8 cellular contexts compared by ENCODE assay signal in the genomic region with DNA sequence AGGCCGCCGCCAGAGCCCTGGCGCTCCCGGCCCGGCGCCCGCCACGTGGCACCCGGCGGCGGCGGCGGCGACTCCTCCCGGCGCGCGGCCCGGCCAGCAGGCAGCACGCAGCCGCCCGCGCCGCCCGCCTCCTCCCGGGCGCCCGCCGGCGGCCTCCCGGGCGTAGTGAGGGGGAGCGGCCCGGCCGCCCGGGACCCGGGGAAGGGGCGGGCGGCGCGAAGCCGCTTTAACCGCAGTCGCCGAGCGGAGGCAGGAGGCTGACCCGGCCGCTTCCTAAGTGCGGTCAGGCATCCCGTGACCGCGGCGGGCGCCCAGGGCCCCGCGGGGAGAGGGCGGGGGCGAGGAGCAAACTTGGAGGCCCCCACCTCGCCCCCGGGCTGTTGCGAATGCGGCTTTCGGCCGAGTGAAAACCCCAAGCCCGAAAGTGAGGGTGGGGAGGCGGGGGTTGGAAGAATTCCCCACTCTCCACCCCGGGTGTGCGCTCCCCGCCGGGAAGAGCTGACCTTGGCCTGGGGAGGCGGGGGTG. TPM values are rescaled to one million over a fixed set of nuclear protein-coding genes. Genes with fewer than 3 reads are reported as not detected.
DNase-seq lines count a peak whose midpoint lies in the region; ATAC-seq, FAIRE-seq and TF ChIP-seq lines count a peak whose summit lies in the region.

No MANE protein-coding gene starts in this region.

- H3K27ac ChIP-seq in 22Rv1 = peak overlapping the region; percentile 99
- H3K27ac ChIP-seq in pancreas = peak overlapping the region; percentile 95 to 98 (median 96)

- H3K36me3 Mint-ChIP-seq in activated naive CD4-positive, alpha-beta T cell treated with anti-CD3 and anti-CD28 coated beads, Interleukin-2, amount 10 ng/mL, durations not matched to agents 7 days and 5 days = peaks cover 24% of the 10 kb centered on the region

- no peaks in the 10 kb centered on the region for H3K36me3 ChIP-seq in pancreas

- no peaks in the 10 kb centered on the region for H3K9me3 Mint-ChIP-seq in activated naive CD4-positive, alpha-beta T cell treated with anti-CD3 and anti-CD28 coated beads, Interleukin-2, amount 10 ng/mL, durations not matched to agents 7 days and 5 days

- peaks cover 16 to 31% (median 28%) of the 10 kb centered on the region in 3 donors for H3K4me1 ChIP-seq in pancreas

- H3K4me3 ChIP-seq in pancreas = peak overlapping the region; percentile 16 to 72 (median 46)

- peak overlapping the region; percentile 83 for H3K4me3 Mint-ChIP-seq in activated naive CD4-positive, alpha-beta T cell treated with anti-CD3 and anti-CD28 coated beads, Interleukin-2, amount 10 ng/mL, durations not matched to agents 7 days and 5 days

- H3K27ac Mint-ChIP-seq in activated naive CD4-positive, alpha-beta T cell treated with anti-CD3 and anti-CD28 coated beads, Interleukin-2, amount 10 ng/mL, durations not matched to agents 7 days and 5 days = no peak overlapping the region

- TF ChIP-seq CTCF in 22Rv1 (IDR thresholded peaks at IDR 0.05) (no peak), pancreas (IDR thresholded peaks at IDR 0.05) (no peak)

- CTCF ChIA-PET in activated naive CD4-positive, alpha-beta T cell treated with anti-CD3 and anti-CD28 coated beads, Interleukin-2, amount 10 ng/mL, durations not matched to agents 7 days and 5 days (lab: Charles Lee) = interaction anchor here (2.3 kb wide), 1 partner anchor 181 kb away, joined by 7 read pairs; no protein-coding TSS in a partner anchor

- no peaks in the 10 kb centered on the region for H3K9me3 ChIP-seq in pancreas

- intact Hi-C loops in Right ventricle myocardium superior (cut with DNase I) (loop anchor here (5.0 kb wide), 2 partner anchors 62 to 132 kb away; no protein-coding TSS in a partner anchor), pancreas (cut with DNase I) (loop anchor here in 2 of 3 donors (10.0 kb wide), 3 partner anchors 59 to 349 kb away; no protein-coding TSS in a partner anchor)

- FAIRE-seq in pancreas (lab: Jason Lieb, UNC) = no peak

- H3K27me3 Mint-ChIP-seq in activated naive CD4-positive, alpha-beta T cell treated with anti-CD3 and anti-CD28 coated beads, Interleukin-2, amount 10 ng/mL, durations not matched to agents 7 days and 5 days = peaks cover 90% of the 10 kb centered on the region

- DNase-seq in OCI-M1 (lab: John Stamatoyannopoulos, UW) (peak; percentile 82), Right ventricle myocardium superior (peak; percentile 84), pancreas (peak in 2 of 6 donors; percentile 86 to 89), OCI-M2 (lab: John Stamatoyannopoulos, UW; ENCODE audit: unreplicated experiment) (no peak)
- DNase-seq in activated naive CD4-positive, alpha-beta T cell treated with anti-CD3 and anti-CD28 coated beads, Interleukin-2, amount 10 ng/mL, durations not matched to agents 7 days and 5 days = peak; percentile 61

- no peaks in the 10 kb centered on the region for H3K27me3 ChIP-seq in pancreas

- ATAC-seq in GM18511 (IDR thresholded peaks at IDR 0.05; ENCODE audit: unreplicated experiment) (peak; percentile 27), HG03039 (IDR thresholded peaks at IDR 0.05; ENCODE audit: unreplicated experiment) (peak; percentile 20), Right ventricle myocardium superior (ENCODE audit: poor library complexity) (peak; percentile 18), pancreas (peak in 2 of 4 donors; percentile 7 to 20)

- H3K4me1 Mint-ChIP-seq in activated naive CD4-positive, alpha-beta T cell treated with anti-CD3 and anti-CD28 coated beads, Interleukin-2, amount 10 ng/mL, durations not matched to agents 7 days and 5 days = peaks cover 77% of the 10 kb centered on the region

- 0 to 1% methylated on average over 22 to 71 of the region's 71 CpGs for WGBS in pancreas, 2 donors

RNA-seq across cellular contexts. Expression of a gene that starts 1.7 kb away (rescaled TPM):
- total RNA-seq in Right ventricle myocardium superior (11.1 TPM), pancreas (10 to 100 TPM; 15.7 to 51.6 (median 36.3) TPM)
- 10 to 100 TPM; 22.3 to 68.5 TPM for polyA plus RNA-seq in pancreas
